In genomic region chr3:120066634-120067033, GRCh38 we compare ENCODE assay signal across 34 cellular contexts.
"Had no signal": no experiment of that assay in that cellular context is flagged by ENCODE, and none has a peak within 500 bp of the region (broad histone marks: within the 10 kb centered on the region; RNA-seq: fewer than 3 reads in every experiment).

No MANE protein-coding gene starts in this region.

- DNase-seq: Karpas-422, Kasumi-1, MG63, MM.1S, MV-4-11, NCI-H1048, NCI-H1092, NCI-H1092 treated with DMSO at 0.1 percent for 48 hours, NCI-H1105, NCI-H1105 treated with DMSO at 0.1 percent for 48 hours, NCI-H1417, NCI-H1417 treated with DMSO at 0.1 percent for 48 hours, NCI-H1436, NCI-H1436 treated with DMSO at 0.1 percent for 48 hours, NCI-H146, NCI-H1694, NCI-H1694 treated with DMSO at 0.1 percent for 48 hours, NCI-H187, NCI-H187 treated with DMSO at 0.1 percent for 48 hours, NCI-H1930, NCI-H2029, NCI-H2029 treated with DMSO at 0.1 percent for 48 hours, NCI-H2081, NCI-H2081 treated with DMSO at 0.1 percent for 48 hours, NCI-H2107, NCI-H2171, NCI-H2171 treated with DMSO at 0.1 percent for 48 hours, NCI-H2227 treated with DMSO at 0.1 percent for 48 hours, NCI-H226, NCI-H345, NCI-H446, NCI-H446 treated with DMSO at 0.1 percent for 48 hours, NCI-H510A, NCI-H510A treated with DMSO at 0.1 percent for 48 hours had no signal

- H3K4me3 ChIP-seq: MG63 had no signal

- H3K27me3 ChIP-seq: MG63 had no signal

- H3K9me3 ChIP-seq: MG63 had no signal
